In genomic region chr3:128629936-128630335, GRCh38 we compare ENCODE assay signal across 25 cellular contexts.
"Had no signal": no experiment of that assay in that cellular context is flagged by ENCODE, and none has a peak within 500 bp of the region (broad histone marks: within the 10 kb centered on the region; RNA-seq: fewer than 3 reads in every experiment).

No MANE protein-coding gene starts in this region.

- ATAC-seq: activated T-helper 17 cell treated with anti-CD3 and anti-CD28 coated beads, Interleukin-2, amount 50 U/mL, for 72 hours had no signal

- H3K9me3 ChIP-seq: adrenal gland, MG63, SJCRH30, SK-N-SH had no signal

- H3K27me3 ChIP-seq: adrenal gland, MG63, SJCRH30 had no signal

- H3K27ac ChIP-seq: adrenal gland, SJCRH30, VCaP had no signal

- H3K27ac Mint-ChIP-seq: activated CD4-positive, alpha-beta memory T cell treated with anti-CD3 and anti-CD28 coated beads for 36 hours; activated CD4-positive, alpha-beta T cell treated with anti-CD3 and anti-CD28 coated beads, Interleukin-2, amount 10 ng/mL, durations not matched to agents 7 days and 5 days; activated naive CD8-positive, alpha-beta T cell treated with anti-CD3 and anti-CD28 coated beads, Interleukin-2, amount 10 ng/mL, durations not matched to agents 7 days and 5 days; activated T-helper 17 cell treated with anti-CD3 and anti-CD28 coated beads, Interleukin-2, amount 50 U/mL, for 72 hours had no signal

- H3K4me3 ChIP-seq: adrenal gland, MG63, SJCRH30 had no signal

- H3K4me1 Mint-ChIP-seq: activated CD4-positive, alpha-beta T cell treated with anti-CD3 and anti-CD28 coated beads, Interleukin-2, amount 10 ng/mL, durations not matched to agents 7 days and 5 days; activated T-helper 17 cell treated with anti-CD3 and anti-CD28 coated beads, Interleukin-2, amount 50 U/mL, for 72 hours had no signal

- DNase-seq: activated CD4-positive, alpha-beta memory T cell treated with anti-CD3 and anti-CD28 coated beads for 36 hours; activated CD4-positive, alpha-beta T cell treated with anti-CD3 and anti-CD28 coated beads, Interleukin-2, amount 10 ng/mL, durations not matched to agents 7 days and 5 days; activated CD4-positive, CD25-positive, alpha-beta regulatory T cell; activated CD8-positive, alpha-beta memory T cell treated with anti-CD3 and anti-CD28 coated beads, Interleukin-2, amount 50 U/mL, for 4 hours; activated naive CD4-positive, alpha-beta T cell treated with anti-CD3 and anti-CD28 coated beads, Interleukin-2, amount 50 U/mL, for 16 hours; activated naive CD8-positive, alpha-beta T cell treated with anti-CD3 and anti-CD28 coated beads, Interleukin-2, amount 10 ng/mL, durations not matched to agents 7 days and 5 days; adrenal gland; anterior cingulate cortex; MG63; MV-4-11; NCI-H1092 treated with DMSO at 0.1 percent for 48 hours; NCI-H1417 treated with DMSO at 0.1 percent for 48 hours; NCI-H1694; NCI-H2029; NCI-H345; NCI-H510A; NCI-H526 treated with DMSO at 0.1 percent for 48 hours; NCI-H82; Right ventricle myocardium superior; RPMI8226; SJCRH30; SK-N-SH; T-helper 1 cell had no signal

- H3K4me3 Mint-ChIP-seq: activated CD4-positive, alpha-beta memory T cell treated with anti-CD3 and anti-CD28 coated beads for 36 hours; activated CD4-positive, alpha-beta T cell treated with anti-CD3 and anti-CD28 coated beads, Interleukin-2, amount 10 ng/mL, durations not matched to agents 7 days and 5 days; activated naive CD8-positive, alpha-beta T cell treated with anti-CD3 and anti-CD28 coated beads, Interleukin-2, amount 10 ng/mL, durations not matched to agents 7 days and 5 days; activated T-helper 17 cell treated with anti-CD3 and anti-CD28 coated beads, Interleukin-2, amount 50 U/mL, for 72 hours had no signal

- H3K27me3 Mint-ChIP-seq: activated CD4-positive, alpha-beta memory T cell treated with anti-CD3 and anti-CD28 coated beads for 36 hours; activated CD4-positive, alpha-beta T cell treated with anti-CD3 and anti-CD28 coated beads, Interleukin-2, amount 10 ng/mL, durations not matched to agents 7 days and 5 days; activated T-helper 17 cell treated with anti-CD3 and anti-CD28 coated beads, Interleukin-2, amount 50 U/mL, for 72 hours had no signal

- H3K4me1 ChIP-seq: SJCRH30 had no signal

- H3K9me3 Mint-ChIP-seq: activated CD4-positive, alpha-beta memory T cell treated with anti-CD3 and anti-CD28 coated beads for 36 hours; activated CD4-positive, alpha-beta T cell treated with anti-CD3 and anti-CD28 coated beads, Interleukin-2, amount 10 ng/mL, durations not matched to agents 7 days and 5 days; activated naive CD8-positive, alpha-beta T cell treated with anti-CD3 and anti-CD28 coated beads, Interleukin-2, amount 10 ng/mL, durations not matched to agents 7 days and 5 days; activated T-helper 17 cell treated with anti-CD3 and anti-CD28 coated beads, Interleukin-2, amount 50 U/mL, for 72 hours had no signal
